ENCODE assay signal across 2 cellular contexts in the genomic region with DNA sequence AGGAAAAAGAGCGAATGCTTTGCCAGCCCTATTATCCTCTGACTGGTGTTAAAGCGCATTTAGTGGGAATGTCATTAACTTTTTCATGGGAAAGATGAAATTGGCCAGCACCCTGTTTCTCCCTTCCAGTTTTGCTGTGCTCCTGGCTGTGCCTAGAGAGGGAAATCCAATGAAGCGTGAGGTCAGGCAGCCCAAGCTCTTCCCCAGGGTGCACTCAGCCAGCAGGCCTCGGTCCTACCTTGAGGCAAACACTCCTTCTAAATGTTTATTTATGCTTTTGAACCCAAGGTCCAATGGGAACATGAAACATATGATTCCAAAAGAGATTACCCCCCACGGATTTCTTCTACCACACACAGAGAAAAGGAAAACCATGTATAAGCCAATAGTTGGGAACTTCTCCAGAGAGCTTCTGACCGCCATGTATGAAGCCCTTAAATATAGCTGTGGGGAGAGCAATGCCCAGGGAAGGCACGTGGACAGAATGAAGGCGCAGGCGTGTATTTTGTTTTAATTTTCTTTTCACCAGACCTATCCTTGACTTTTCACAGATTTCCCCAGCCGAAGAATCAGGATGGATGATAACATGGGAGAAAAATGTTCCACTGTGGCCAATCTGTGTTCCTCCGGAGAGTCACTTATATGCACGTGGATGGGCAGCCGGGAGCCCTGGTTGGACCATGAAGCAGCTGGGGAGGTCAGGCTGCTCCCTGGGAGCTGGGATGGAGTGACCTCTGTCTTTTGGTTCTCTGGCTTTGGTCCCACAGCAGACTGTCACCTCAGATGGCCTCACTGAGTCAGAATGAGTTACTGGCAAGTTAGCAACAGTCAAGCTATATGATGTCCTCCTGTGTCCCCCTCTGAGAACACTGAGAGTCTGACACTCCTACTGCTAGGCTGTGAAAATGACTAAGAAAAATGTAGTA.
TF ChIP-seq lines count a peak whose summit lies in the region.

No MANE protein-coding gene starts in this region.

TF ChIP-seq in liver, 16 proteins besides CTCF, POLR2A, EP300 and RAD21:
- peak; percentile 77 for TF ChIP-seq NR2F2 (IDR thresholded peaks at IDR 0.05)
- no peak for TF ChIP-seq TAF1 (conservative IDR thresholded peaks at IDR 0.05)
- TF ChIP-seq, protein P1, sequence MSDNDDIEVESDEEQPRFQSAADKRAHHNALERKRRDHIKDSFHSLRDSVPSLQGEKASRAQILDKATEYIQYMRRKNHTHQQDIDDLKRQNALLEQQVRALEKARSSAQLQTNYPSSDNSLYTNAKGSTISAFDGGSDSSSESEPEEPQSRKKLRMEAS (IDR thresholded peaks at IDR 0.05) = no peak
- no peak for TF ChIP-seq EGR1 (IDR thresholded peaks at IDR 0.05; ENCODE audit: low read depth in 2 of 2)
- no peak for TF ChIP-seq FOXA1 (IDR thresholded peaks at IDR 0.05)
- TF ChIP-seq RXRA (IDR thresholded peaks at IDR 0.05) = peak; percentile 55 to 57
- peak; percentile 8 for TF ChIP-seq SP1 (IDR thresholded peaks at IDR 0.05)
- no peak for TF ChIP-seq JUND (IDR thresholded peaks at IDR 0.05)

TF ChIP-seq in HepG2, 621 proteins besides CTCF, POLR2A, EP300 and RAD21:
- TF ChIP-seq WIZ (CRISPR knock-in tag; IDR thresholded peaks at IDR 0.05) (no peak), ZNF644 (CRISPR knock-in tag; IDR thresholded peaks at IDR 0.05; ENCODE audit: low read depth) (no peak), TBP (CRISPR knock-in tag; IDR thresholded peaks at IDR 0.05) (no peak), ZSCAN30 (CRISPR knock-in tag; IDR thresholded peaks at IDR 0.05) (no peak), BHLHE40 (IDR thresholded peaks at IDR 0.05; ENCODE audit: low read length) (no peak), ZNF891 (CRISPR knock-in tag; IDR thresholded peaks at IDR 0.05) (no peak), KLF13 (CRISPR knock-in tag; IDR thresholded peaks at IDR 0.05) (no peak), RFXAP (CRISPR knock-in tag; IDR thresholded peaks at IDR 0.05; ENCODE audit: borderline replicate concordance) (no peak)
